18 cellular contexts compared by ENCODE assay signal in genomic region chr7:156927571-156928405, GRCh38. TPM values are rescaled to one million over a fixed set of nuclear protein-coding genes. Genes with fewer than 3 reads are reported as not detected.
DNase-seq lines count a peak whose midpoint lies in the region; ATAC-seq and TF ChIP-seq lines count a peak whose summit lies in the region.
"Had no signal": no experiment of that assay in that cellular context is flagged by ENCODE, and none has a peak within 500 bp of the region (broad histone marks: within the 10 kb centered on the region; RNA-seq: fewer than 3 reads in every experiment).

No MANE protein-coding gene starts in this region.

- H3K79me2 ChIP-seq in parathyroid adenoma, result no peaks in the 10 kb centered on the region

- no peaks in the 10 kb centered on the region for H3K36me3 ChIP-seq in parathyroid adenoma (ENCODE audit: control insufficient read depth, insufficient read depth, low read length)
- H3K36me3 ChIP-seq: esophagus muscularis mucosa, lower lobe of right lung, sigmoid colon had no signal

- H3K9ac ChIP-seq in parathyroid adenoma, result no peak overlapping the region

- no peaks in the 10 kb centered on the region for H3K27me3 ChIP-seq in parathyroid adenoma (ENCODE audit: control insufficient read depth, insufficient read depth, low read length)

- ATAC-seq in GM19035 (IDR thresholded peaks at IDR 0.05; ENCODE audit: unreplicated experiment) (no peak), HG02885 (IDR thresholded peaks at IDR 0.05; ENCODE audit: poor library complexity, unreplicated experiment) (no peak)
- ATAC-seq: activated CD8-positive, alpha-beta T cell treated with anti-CD3 and anti-CD28 coated beads, Interleukin-2, amount 10 ng/mL, durations not matched to agents 7 days and 5 days; GM23338; lower lobe of right lung had no signal

- peak overlapping the region; percentile 52 for H2AFZ ChIP-seq in parathyroid adenoma
- H2AFZ ChIP-seq: GM23338 had no signal

- H3K4me3 ChIP-seq in parathyroid adenoma (ENCODE audit: low read depth, low read length), result no peak overlapping the region
- H3K4me3 ChIP-seq: esophagus muscularis mucosa, GM23338, lower lobe of right lung, sigmoid colon had no signal

- H3K4me2 ChIP-seq in parathyroid adenoma (ENCODE audit: low read length), result peak overlapping the region; percentile 29
- H3K4me2 ChIP-seq: GM23338 had no signal

- DNase-seq in DMS 273 (lab: John Stamatoyannopoulos, UW; ENCODE audit: unreplicated experiment) (peak; percentile 44), DMS 273 treated with DMSO at 0.1 percent for 48 hours (lab: John Stamatoyannopoulos, UW) (no peak), NCI-H2196 treated with DMSO at 0.1 percent for 48 hours (lab: John Stamatoyannopoulos, UW; ENCODE audit: unreplicated experiment) (peak; percentile 9), dermis blood vessel endothelial cell (peak; percentile 99), dedifferentiated amniotic fluid mesenchymal stem cell (ENCODE audit: extremely low spot score) (no peak)
- DNase-seq: activated CD8-positive, alpha-beta T cell treated with anti-CD3 and anti-CD28 coated beads, Interleukin-2, amount 10 ng/mL, durations not matched to agents 7 days and 5 days; activated effector memory CD4-positive, alpha-beta T cell treated with Interleukin-2 at 50 U/mL for 16 hours; lower lobe of right lung; NCI-H187; nephron progenitor cell; sigmoid colon; stimulated activated naive CD4-positive, alpha-beta T cell treated with Interleukin-2 at 50 U/mL for 16 hours had no signal

- H3K9me3 ChIP-seq in parathyroid adenoma (ENCODE audit: control insufficient read depth, low read length), result no peaks in the 10 kb centered on the region
- H3K9me3 ChIP-seq: esophagus muscularis mucosa, lower lobe of right lung, sigmoid colon had no signal

- no peak overlapping the region for H3K27ac ChIP-seq in parathyroid adenoma
- H3K27ac ChIP-seq: 22Rv1, esophagus muscularis mucosa, lower lobe of right lung, sigmoid colon had no signal

- H3K4me1 ChIP-seq in parathyroid adenoma, result peaks cover 9% of the 10 kb centered on the region
- H3K4me1 ChIP-seq: esophagus muscularis mucosa, lower lobe of right lung had no signal

- no peak for TF ChIP-seq CTCF in parathyroid adenoma (IDR thresholded peaks at IDR 0.05)

RNA-seq across cellular contexts. Expression of gene NOM1, which starts 21.7 kb away (rescaled TPM):
- total RNA-seq in dermis blood vessel endothelial cell, result 20.6 and 23.0 TPM in 2 replicates

RNA-seq across cellular contexts. Expression of gene LMBR1, which starts 34.8 kb away (rescaled TPM):
- total RNA-seq in dermis blood vessel endothelial cell, result 156 and 194 TPM in 2 replicates

Comparison
In these comparisons a context has a peak if more than half of its experiments do, and no peak if none do; other contexts are left out.
1. DNase-seq: peak in DMS 273 (single experiment), NCI-H2196 treated with DMSO at 0.1 percent for 48 hours (single experiment) and dermis blood vessel endothelial cell (single experiment); none in DMS 273 treated with DMSO at 0.1 percent for 48 hours (single experiment) and dedifferentiated amniotic fluid mesenchymal stem cell (single experiment).